19 cellular contexts compared by ENCODE assay signal in genomic region chr21:34880401-34880800, GRCh38.
DNase-seq lines count a peak whose midpoint lies in the region; ATAC-seq and TF ChIP-seq lines count a peak whose summit lies in the region.
"Had no signal": no experiment of that assay in that cellular context is flagged by ENCODE, and none has a peak within 500 bp of the region (broad histone marks: within the 10 kb centered on the region; RNA-seq: fewer than 3 reads in every experiment).

No MANE protein-coding gene starts in this region.

- no peak overlapping the region for H3K4me3 Mint-ChIP-seq in activated naive CD8-positive, alpha-beta T cell
- H3K4me3 Mint-ChIP-seq in activated naive CD8-positive, alpha-beta T cell treated with anti-CD3 and anti-CD28 coated beads for 36 hours = no peak overlapping the region

- ATAC-seq in RWPE2 (ENCODE audit: low read depth) (no peak), upper lobe of right lung (no peak), GM21381 (IDR thresholded peaks at IDR 0.05; ENCODE audit: unreplicated experiment) (no peak)
- ATAC-seq: gastrocnemius medialis, right lobe of liver had no signal

- H3K4me1 ChIP-seq in RWPE2 (ENCODE audit: insufficient read depth, poor library complexity, severe bottlenecking) (peaks cover 68% of the 10 kb centered on the region), upper lobe of right lung (peaks cover 34% of the 10 kb centered on the region)

- H3K36me3 Mint-ChIP-seq in activated naive CD8-positive, alpha-beta T cell = peaks cover 12% of the 10 kb centered on the region
- peaks cover 28% of the 10 kb centered on the region for H3K36me3 Mint-ChIP-seq in activated naive CD8-positive, alpha-beta T cell treated with anti-CD3 and anti-CD28 coated beads for 36 hours

- intact Hi-C loops in upper lobe of right lung (cut with DNase I) = no loop called here

- H3K27me3 Mint-ChIP-seq in activated naive CD8-positive, alpha-beta T cell = no peaks in the 10 kb centered on the region
- no peaks in the 10 kb centered on the region for H3K27me3 Mint-ChIP-seq in activated naive CD8-positive, alpha-beta T cell treated with anti-CD3 and anti-CD28 coated beads for 36 hours

- H3K4me3 ChIP-seq in RWPE2 (ENCODE audit: severe bottlenecking) = no peak overlapping the region
- peak overlapping the region; percentile 79 to 93 for H3K4me3 ChIP-seq in foreskin fibroblast (ENCODE audit: low read depth in 1 of 2, low read length in 2 of 2)
- H3K4me3 ChIP-seq in upper lobe of right lung = no peak overlapping the region
- H3K4me3 ChIP-seq: gastrocnemius medialis, HAP-1, Peyer's patch, right lobe of liver had no signal

- H3K36me3 ChIP-seq in RWPE2 (ENCODE audit: low read depth) = peaks cover 96% of the 10 kb centered on the region
- peaks cover 41% of the 10 kb centered on the region for H3K36me3 ChIP-seq in upper lobe of right lung
- H3K36me3 ChIP-seq: right lobe of liver, WERI-Rb-1 had no signal

- no peaks in the 10 kb centered on the region for H3K27me3 ChIP-seq in RWPE2 (ENCODE audit: insufficient read depth, poor library complexity, severe bottlenecking)
- no peaks in the 10 kb centered on the region for H3K27me3 ChIP-seq in upper lobe of right lung
- H3K27me3 ChIP-seq: Peyer's patch, right lobe of liver had no signal

- no peak for TF ChIP-seq CTCF in RWPE2 (IDR thresholded peaks at IDR 0.05; ENCODE audit: poor library complexity, severe bottlenecking)
- TF ChIP-seq CTCF in foreskin fibroblast (IDR thresholded peaks at IDR 0.05; ENCODE audit: low read depth, low read length) = no peak
- no peak for TF ChIP-seq CTCF in upper lobe of right lung (IDR thresholded peaks at IDR 0.05)

- peaks cover 47% of the 10 kb centered on the region for H3K4me1 Mint-ChIP-seq in activated naive CD8-positive, alpha-beta T cell (ENCODE audit: low read depth)
- H3K4me1 Mint-ChIP-seq in activated naive CD8-positive, alpha-beta T cell treated with anti-CD3 and anti-CD28 coated beads for 36 hours = peaks cover 48% of the 10 kb centered on the region

- H3K27ac ChIP-seq in RWPE2 (ENCODE audit: poor library complexity, severe bottlenecking) (peak overlapping the region; percentile 99), upper lobe of right lung (peak overlapping the region; percentile 97)
- H3K27ac ChIP-seq: Peyer's patch, right lobe of liver, WERI-Rb-1 had no signal

- no peaks in the 10 kb centered on the region for H3K9me3 ChIP-seq in RWPE2 (ENCODE audit: severe bottlenecking)
- H3K9me3 ChIP-seq in upper lobe of right lung = no peaks in the 10 kb centered on the region
- H3K9me3 ChIP-seq: gastrocnemius medialis, HAP-1, Peyer's patch, right lobe of liver had no signal

- no peak for DNase-seq in activated naive CD8-positive, alpha-beta T cell treated with anti-CD3 and anti-CD28 coated beads for 36 hours
- DNase-seq in RWPE2 (ENCODE audit: low spot score) (no peak), foreskin fibroblast (peak in 1 of 2 donors; percentile 1), upper lobe of right lung (no peak), SK-N-DZ (ENCODE audit: low spot score) (no peak)
- no peak for DNase-seq in activated CD4-positive, alpha-beta T cell treated with anti-CD3 and anti-CD28 coated beads for 4 hours
- DNase-seq: AML-193, aorta, gastrocnemius medialis, NCI-H2081 treated with DMSO at 0.1 percent for 48 hours, NCI-H774, nucleus accumbens, Peyer's patch, right lobe of liver, SW 1271, WERI-Rb-1 had no signal

- peak overlapping the region; percentile 8 for H3K27ac Mint-ChIP-seq in activated naive CD8-positive, alpha-beta T cell
- no peak overlapping the region for H3K27ac Mint-ChIP-seq in activated naive CD8-positive, alpha-beta T cell treated with anti-CD3 and anti-CD28 coated beads for 36 hours

- no peaks in the 10 kb centered on the region for H3K9me3 Mint-ChIP-seq in activated naive CD8-positive, alpha-beta T cell (ENCODE audit: low read depth)
- H3K9me3 Mint-ChIP-seq in activated naive CD8-positive, alpha-beta T cell treated with anti-CD3 and anti-CD28 coated beads for 36 hours = no peaks in the 10 kb centered on the region

Comparison
In these comparisons a context has a peak if more than half of its experiments do, and no peak if none do; other contexts are left out.
1. H3K4me3 ChIP-seq: peak in foreskin fibroblast (2 of 2); none in RWPE2 (single experiment) and upper lobe of right lung (single experiment).